8 cellular contexts compared by ENCODE assay signal in the genomic region with DNA sequence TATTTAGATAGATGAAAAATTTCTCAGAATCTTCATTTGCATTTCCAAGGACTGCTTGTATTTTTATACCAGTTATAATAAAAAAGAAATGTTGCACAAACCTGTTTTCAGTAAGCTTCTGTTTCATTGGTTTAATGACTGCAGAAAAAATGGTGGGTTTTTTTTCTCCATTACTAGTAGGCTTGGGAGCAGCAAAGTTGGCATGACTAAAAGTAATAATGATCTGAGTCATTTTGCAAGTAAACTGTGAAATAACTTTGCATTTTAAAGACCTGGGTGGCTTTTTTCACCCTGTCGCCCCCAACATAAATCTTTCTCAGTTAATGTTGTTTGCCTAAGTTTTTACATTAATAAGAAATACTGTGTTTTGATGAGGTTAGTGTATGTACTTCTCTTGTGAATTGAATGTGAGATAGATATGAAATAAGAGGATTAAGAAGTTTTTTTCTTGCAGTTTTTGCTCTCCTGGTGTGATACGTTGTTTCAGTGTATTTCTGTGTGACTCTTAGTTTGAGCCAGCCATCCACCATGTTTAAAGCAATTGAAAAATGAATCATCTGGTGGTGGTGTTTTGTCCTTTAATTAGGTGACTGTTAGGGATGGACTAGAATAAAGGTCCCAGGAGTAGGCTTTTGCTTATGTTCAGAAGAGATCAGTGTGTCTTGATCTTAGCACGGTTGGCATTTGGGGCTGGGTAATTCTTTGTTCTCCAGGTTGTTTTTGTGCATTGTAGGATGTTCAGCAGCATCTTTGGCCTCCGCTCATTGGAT. TPM values are rescaled to one million over a fixed set of nuclear protein-coding genes. Genes with fewer than 3 reads are reported as not detected.
DNase-seq lines count a peak whose midpoint lies in the region; ATAC-seq, FAIRE-seq and TF ChIP-seq lines count a peak whose summit lies in the region.

No MANE protein-coding gene starts in this region.

- H3K27ac ChIP-seq in adrenal gland (peak overlapping the region in 3 of 5 donors; percentile 92 to 93 (median 92)), HepG2 (ENCODE audit: extremely low read length, insufficient read depth, low read length) (no peak overlapping the region), upper lobe of right lung (peak overlapping the region; percentile 85)

- TF ChIP-seq POLR2A in adrenal gland (IDR thresholded peaks at IDR 0.05) (no peak), HepG2 (IDR thresholded peaks at IDR 0.05; ENCODE audit: insufficient read depth in 1 of 2, low read depth in 2 of 2, low read length in 2 of 2) (no peak)

- BruUV-seq in HepG2 (replicated peaks; lab: Mats Ljungman, UMichigan), result TSS peak; percentile 57

- H3K4me1 ChIP-seq in adrenal gland (replicated peaks in 1 of 2) (peaks cover 18 to 27% of the 10 kb centered on the region in 2 donors), HepG2 (ENCODE audit: insufficient read depth, low read length) (peaks cover 32% of the 10 kb centered on the region), upper lobe of right lung (peaks cover 30% of the 10 kb centered on the region)

- H4K20me1 ChIP-seq in HepG2 (ENCODE audit: insufficient read depth, low read length), result peaks cover 3% of the 10 kb centered on the region; the same call in 1 of the 2 replicates

- in situ Hi-C loops in HepG2 (cut with HindIII; ENCODE audit: extremely low pct_ligation_motif_present, low pct_unique_long_range_greater_than_20kb), result loop anchor here (10.0 kb wide), 1 partner anchor 148 kb away; no protein-coding TSS in a partner anchor

- intact Hi-C loops in adrenal gland (cut with DNase I) (loop anchor here in 1 of 2 donors (10.0 kb wide), 4 partner anchors 48 to 248 kb away; no protein-coding TSS in a partner anchor), HepG2 (cut with micrococcal nuclease; ENCODE audit: unreplicated experiment) (loop anchor here (5.0 to 10.0 kb wide), 4 partner anchors 46 to 518 kb away; no protein-coding TSS in a partner anchor), upper lobe of right lung (cut with DNase I) (no loop called here)

- FAIRE-seq in HepG2 (lab: Jason Lieb, UNC), result no peak

- no peaks in the 10 kb centered on the region for H3K9me3 ChIP-seq in adrenal gland (replicated peaks in 1 of 3)
- H3K9me3 ChIP-seq in HepG2 (ENCODE audit: low read length), result no peaks in the 10 kb centered on the region
- no peaks in the 10 kb centered on the region for H3K9me3 ChIP-seq in upper lobe of right lung

- H3K36me3 ChIP-seq in adrenal gland (replicated peaks in 1 of 2) (no peaks in the 10 kb centered on the region), HepG2 (replicated peaks in 1 of 2; ENCODE audit: control insufficient read depth in 1 of 2, insufficient read depth in 2 of 2, low read length in 2 of 2) (no peaks in the 10 kb centered on the region), upper lobe of right lung (no peaks in the 10 kb centered on the region)

- ATAC-seq in HG03175 (IDR thresholded peaks at IDR 0.05; ENCODE audit: unreplicated experiment) (peak; percentile 37), HepG2 (no peak), upper lobe of right lung (no peak)

- no peak for TF ChIP-seq RAD21 in HepG2 (CRISPR knock-in tag; IDR thresholded peaks at IDR 0.05)

- H3K27me3 ChIP-seq in adrenal gland, result no peaks in the 10 kb centered on the region
- H3K27me3 ChIP-seq in HepG2 (ENCODE audit: control insufficient read depth in 1 of 2, insufficient read depth in 2 of 2, low read length in 2 of 2), result no peaks in the 10 kb centered on the region; a peak in 1 of 5 replicates
- H3K27me3 ChIP-seq in upper lobe of right lung, result no peaks in the 10 kb centered on the region

- DNase-seq in NCI-H1105 treated with DMSO at 0.1 percent for 48 hours (lab: John Stamatoyannopoulos, UW) (peak; percentile 35), NCI-H1105 (lab: John Stamatoyannopoulos, UW) (no peak), adrenal gland (no peak), HepG2 (ENCODE audit: low spot score) (no peak), upper lobe of right lung (no peak), HPDE6-E6E7 (ENCODE audit: extremely low spot score) (no peak), SW 1271 (lab: John Stamatoyannopoulos, UW) (no peak)

- H3K79me2 ChIP-seq in HepG2 (ENCODE audit: insufficient read depth, low read length), result peaks cover 5% of the 10 kb centered on the region

- CTCF ChIA-PET in HepG2 (lab: Yijun Ruan, JAX; ENCODE audit: low intra/inter-chr PET ratio, low total read pairs), result no interaction called here

- TF ChIP-seq EP300 in HepG2 (IDR thresholded peaks at IDR 0.05; ENCODE audit: low read depth in 2 of 2, low read length in 2 of 2), result no peak
- TF ChIP-seq EP300 in HepG2 (CRISPR knock-in tag; IDR thresholded peaks at IDR 0.05; ENCODE audit: borderline replicate concordance), result no peak

- H3K4me3 ChIP-seq in adrenal gland (peak overlapping the region in 1 of 4 donors; percentile 86), HepG2 (replicated peaks in 1 of 3; ENCODE audit: insufficient read depth in 1 of 3, low read depth in 2 of 3, low read length in 3 of 3) (peak overlapping the region; percentile 82 to 91 (median 89); a peak in 5 of 6 replicates), upper lobe of right lung (peak overlapping the region; percentile 86)

- WGBS in adrenal gland, 4 donors, result 22 to 35% (median 30%) methylated on average over 4 of the region's 4 CpGs
- 32% methylated on average over 4 of the region's 4 CpGs for WGBS in HepG2 (ENCODE audit: low lambda C conversion rate)

- H3K9ac ChIP-seq in HepG2 (ENCODE audit: insufficient read depth, low read depth, low read length), result peak overlapping the region; percentile 63; the same call in 1 of the 2 replicates

- POLR2A ChIA-PET in HepG2 (lab: Yijun Ruan, JAX), result no interaction called here

- TF ChIP-seq CTCF in adrenal gland (IDR thresholded peaks at IDR 0.05) (no peak), HepG2 (CRISPR knock-in tag; IDR thresholded peaks at IDR 0.05) (no peak), upper lobe of right lung (IDR thresholded peaks at IDR 0.05) (no peak)

- peak overlapping the region; percentile 87 for H3K4me2 ChIP-seq in HepG2 (ENCODE audit: low read depth, low read length)

- peak overlapping the region; percentile 86 for H2AFZ ChIP-seq in HepG2 (ENCODE audit: low read length)

TF ChIP-seq in HepG2, 621 proteins besides CTCF, POLR2A, EP300 and RAD21 (continues in another document):
- TF ChIP-seq, protein P1, sequence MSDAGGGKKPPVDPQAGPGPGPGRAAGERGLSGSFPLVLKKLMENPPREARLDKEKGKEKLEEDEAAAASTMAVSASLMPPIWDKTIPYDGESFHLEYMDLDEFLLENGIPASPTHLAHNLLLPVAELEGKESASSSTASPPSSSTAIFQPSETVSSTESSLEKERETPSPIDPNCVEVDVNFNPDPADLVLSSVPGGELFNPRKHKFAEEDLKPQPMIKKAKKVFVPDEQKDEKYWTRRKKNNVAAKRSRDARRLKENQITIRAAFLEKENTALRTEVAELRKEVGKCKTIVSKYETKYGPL (CRISPR knock-in tag; IDR thresholded peaks at IDR 0.05), result no peak
- TF ChIP-seq ARHGAP35 (CRISPR knock-in tag; IDR thresholded peaks at IDR 0.05; ENCODE audit: borderline replicate concordance), result no peak
- TF ChIP-seq ZNF749 (CRISPR knock-in tag; IDR thresholded peaks at IDR 0.05; ENCODE audit: borderline replicate concordance), result no peak
- no peak for TF ChIP-seq ZNF737 (CRISPR knock-in tag; IDR thresholded peaks at IDR 0.05; ENCODE audit: borderline replicate concordance)
- TF ChIP-seq HDAC2 (CRISPR knock-in tag; IDR thresholded peaks at IDR 0.05), result no peak
- no peak for TF ChIP-seq CCDC6 (CRISPR knock-in tag; IDR thresholded peaks at IDR 0.05)
- no peak for TF ChIP-seq ZNF263 (CRISPR knock-in tag; IDR thresholded peaks at IDR 0.05)
- no peak for TF ChIP-seq KLF15 (CRISPR knock-in tag; IDR thresholded peaks at IDR 0.05; ENCODE audit: borderline replicate concordance)
- TF ChIP-seq SAFB2 (CRISPR knock-in tag; IDR thresholded peaks at IDR 0.05; ENCODE audit: borderline replicate concordance, low read depth), result no peak
- no peak for TF ChIP-seq IRX3 (CRISPR knock-in tag; IDR thresholded peaks at IDR 0.05; ENCODE audit: borderline replicate concordance, low read depth)
- no peak for TF ChIP-seq ZFP36L1 (CRISPR knock-in tag; IDR thresholded peaks at IDR 0.05)
- TF ChIP-seq ZNF441 (CRISPR knock-in tag; IDR thresholded peaks at IDR 0.05; ENCODE audit: borderline replicate concordance), result no peak
- no peak for TF ChIP-seq SRY (CRISPR knock-in tag; IDR thresholded peaks at IDR 0.05)
- no peak for TF ChIP-seq WIZ (CRISPR knock-in tag; IDR thresholded peaks at IDR 0.05)

RNA-seq across cellular contexts. Expression of a gene that starts 1.8 kb away (rescaled TPM):
- 100 to 1,000 TPM in 1 of 8 donors, 10 to 100 TPM in 7; 36.9 to 115 (median 64.8) TPM for total RNA-seq in adrenal gland
- polyA plus RNA-seq in adrenal gland, result 10 to 100 TPM; 14.8 to 92.8 (median 17.7) TPM
- 5.7 and 8.8 TPM in 2 replicates for total RNA-seq in HepG2 (2016; rRNA removed; fragmentation: Illumina TruSeq; extraction: Trizol)
- total RNA-seq in HepG2 (2016; cell fraction: cytosol; rRNA removed; fragmentation: Illumina TruSeq; extraction: Trizol; ENCODE audit: low read depth), result 1.9 and 2.0 TPM in 2 replicates
- total RNA-seq in HepG2 (2016; cell fraction: insoluble cytoplasmic fraction; rRNA removed; fragmentation: Illumina TruSeq; extraction: Trizol), result 5.8 and 7.5 TPM in 2 replicates
- total RNA-seq in HepG2 (2016; cell fraction: membrane; rRNA removed; fragmentation: Illumina TruSeq; extraction: Trizol), result 2.5 and 2.9 TPM in 2 replicates
- total RNA-seq in HepG2 (2016; cell fraction: nucleus; rRNA removed; fragmentation: Illumina TruSeq; extraction: Trizol), result 5.6 and 7.8 TPM in 2 replicates
- 2.5 and 3.5 TPM in 2 replicates for polyA plus RNA-seq in HepG2 (2011; rRNA removed)
- 1.5 and 1.8 TPM in 2 replicates for polyA plus RNA-seq in HepG2 (2011; cell fraction: cytosol; rRNA removed)
- polyA plus RNA-seq in HepG2 (2011; cell fraction: nucleus; rRNA removed), result 0.95 and 1.2 TPM in 2 replicates
- polyA plus RNA-seq in HepG2 (2012), result 3.1 and 4.0 TPM in 2 replicates
- 0.59 and 0.60 TPM in 2 replicates for polyA plus RNA-seq in HepG2 (2016; cell fraction: cytosol; fragmentation: Illumina TruSeq; extraction: Trizol; ENCODE audit: low read depth)
- polyA plus RNA-seq in HepG2 (2016; cell fraction: insoluble cytoplasmic fraction; fragmentation: Illumina TruSeq; extraction: Trizol; ENCODE audit: low read depth), result 5.0 and 6.6 TPM in 2 replicates
- 0.89 and 1.1 TPM in 2 replicates for polyA plus RNA-seq in HepG2 (2016; cell fraction: membrane; fragmentation: Illumina TruSeq; extraction: Trizol; ENCODE audit: low read depth)
- polyA plus RNA-seq in HepG2 (2016; cell fraction: nucleus; fragmentation: Illumina TruSeq; extraction: Trizol; ENCODE audit: insufficient read depth, low read depth), result 6.3 and 6.8 TPM in 2 replicates
- polyA minus RNA-seq in HepG2 (2011; rRNA and poly(A)+ RNA removed; ENCODE audit: low replicate concordance), result 1.9 and 8.5 TPM in 2 replicates
- 2.9 and 4.9 TPM in 2 replicates for polyA minus RNA-seq in HepG2 (2011; cell fraction: cytosol; rRNA and poly(A)+ RNA removed)
- 8.8 and 10.6 TPM in 2 replicates for polyA minus RNA-seq in HepG2 (2011; cell fraction: nucleus; rRNA and poly(A)+ RNA removed)
- total RNA-seq in upper lobe of right lung, result 36.0 TPM
